Comparison of ENCODE assay signal across 8 cellular contexts in the genomic region with DNA sequence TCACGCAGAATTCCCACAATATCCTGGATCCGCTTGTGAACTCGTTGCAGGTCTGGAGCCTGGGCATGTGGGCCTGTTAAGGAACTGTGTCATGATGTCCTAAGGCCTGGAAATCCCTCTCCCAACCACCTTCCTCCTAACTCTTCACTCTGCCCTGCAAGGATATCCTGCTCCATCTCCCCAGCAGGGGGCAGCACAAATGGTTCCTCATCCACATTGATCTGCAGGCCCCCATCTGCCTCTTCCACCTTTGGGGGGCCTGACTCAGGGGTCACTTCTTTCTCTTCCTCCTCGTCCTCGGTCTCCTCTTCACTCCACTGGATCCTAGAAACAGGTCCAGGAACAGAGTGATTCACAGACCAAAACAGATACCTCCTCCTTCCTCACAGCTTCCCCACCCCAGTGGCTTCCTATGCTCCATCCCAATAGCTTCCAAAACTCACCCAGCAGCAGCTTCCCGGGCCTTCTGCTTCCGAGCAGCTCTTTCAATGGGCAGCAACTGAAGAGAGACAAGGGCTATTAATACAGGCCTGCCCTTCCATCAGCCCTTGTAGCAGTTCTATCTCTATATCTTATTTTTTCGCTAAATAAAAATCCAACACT. TPM values are rescaled to one million over a fixed set of nuclear protein-coding genes. Genes with fewer than 3 reads are reported as not detected.
DNase-seq lines count a peak whose midpoint lies in the region; ATAC-seq, FAIRE-seq and TF ChIP-seq lines count a peak whose summit lies in the region.

No MANE protein-coding gene starts in this region.

- POLR2A ChIA-PET in PC-3 (lab: Charles Lee; ENCODE audit: unreplicated experiment) = no interaction called here

- no peaks in the 10 kb centered on the region for H3K27me3 ChIP-seq in PC-3 (ENCODE audit: low read length)

- H2AFZ ChIP-seq in PC-3 (ENCODE audit: low read length) = no peak overlapping the region

- no TSS peak for BruUV-seq in PC-3 (replicated peaks; lab: Mats Ljungman, UMichigan)

- CTCF ChIA-PET in PC-3 (lab: Charles Lee) = no interaction called here

- peaks cover 58% of the 10 kb centered on the region for H3K36me3 ChIP-seq in PC-3 (ENCODE audit: low read depth, low read length)

- no peak overlapping the region for H3K4me2 ChIP-seq in PC-3 (ENCODE audit: low read length)

- 0 out of 2 replicates have a peak, but pooled peaks have one; percentile 37 for TF ChIP-seq POLR2A in GM12891 (IDR thresholded peaks at IDR 0.05; ENCODE audit: low read depth, low read length)

- DNase-seq in GM12891 (ENCODE audit: insufficient read length, low spot score) (no peak), PC-3 (peak; percentile 46), fibroblast of villous mesenchyme (ENCODE audit: low read depth) (no peak), retinal pigment epithelial cell (ENCODE audit: low read depth) (no peak)
- DNase-seq in activated T-cell treated with anti-CD3 and anti-CD28 coated beads, Interleukin-2, amount 50 U/mL, for 48 hours = peak; percentile 81 to 83

- peaks cover 50% of the 10 kb centered on the region for H3K79me2 ChIP-seq in PC-3 (ENCODE audit: low read length)

- intact Hi-C loops in PC-3 (cut with micrococcal nuclease) = no loop called here

- ATAC-seq in PC-3 (0 out of 2 replicates have a peak, but pooled peaks have one; percentile 29), HG03097 (IDR thresholded peaks at IDR 0.05; ENCODE audit: low FRiP score, unreplicated experiment) (no peak), HG03196 (IDR thresholded peaks at IDR 0.05; ENCODE audit: unreplicated experiment) (no peak)

- H3K9me2 ChIP-seq in PC-3 (replicated peaks; ENCODE audit: low read length) = no peaks in the 10 kb centered on the region

- H3K9ac ChIP-seq in PC-3 (ENCODE audit: low read length) = no peak overlapping the region

- peaks cover 11% of the 10 kb centered on the region; the same call in 1 of the 2 replicates for H4K20me1 ChIP-seq in PC-3 (ENCODE audit: low read length)

- H3K4me3 ChIP-seq in PC-3 (ENCODE audit: low read length) (no peak overlapping the region), fibroblast of villous mesenchyme (ENCODE audit: low read depth, low read length) (no peak overlapping the region), retinal pigment epithelial cell (ENCODE audit: low read length) (no peak overlapping the region)

- H3K27ac ChIP-seq in 22Rv1 (peak overlapping the region; percentile 23; the same call in 1 of the 2 replicates), PC-3 (ENCODE audit: low read length) (no peak overlapping the region)

- FAIRE-seq in GM12891 (lab: Jason Lieb, UNC) = peak; percentile 76

- H3K4me1 ChIP-seq in PC-3 (ENCODE audit: insufficient read depth, low read length) = peaks cover 9% of the 10 kb centered on the region; the same call in 1 of the 2 replicates

- no peaks in the 10 kb centered on the region for H3K9me3 ChIP-seq in PC-3 (ENCODE audit: low read length)

- TF ChIP-seq CTCF in 22Rv1 (IDR thresholded peaks at IDR 0.05) (peak; percentile 98), PC-3 (conservative IDR thresholded peaks at IDR 0.05; ENCODE audit: low read depth, low read length) (peak; percentile 81), fibroblast of villous mesenchyme (IDR thresholded peaks at IDR 0.05; ENCODE audit: insufficient read depth, low read depth, low read length) (peak; percentile 84), retinal pigment epithelial cell (conservative IDR thresholded peaks at IDR 0.05; ENCODE audit: low read depth, low read length) (peak; percentile 82)

- H3F3A ChIP-seq in PC-3 (ENCODE audit: low read length, unreplicated experiment) = no peaks in the 10 kb centered on the region

TF ChIP-seq in GM12891, 5 proteins besides CTCF, POLR2A, EP300 and RAD21:
- TF ChIP-seq POU2F2 (IDR thresholded peaks at IDR 0.05; ENCODE audit: low read depth, low read length) (no peak), TAF1 (IDR thresholded peaks at IDR 0.05; ENCODE audit: low read depth, low read length) (no peak), SPI1 (IDR thresholded peaks at IDR 0.05; ENCODE audit: low read depth, low read length) (no peak), PAX5 (IDR thresholded peaks at IDR 0.05; ENCODE audit: insufficient read depth, low read length, severe bottlenecking) (no peak), POLR2AphosphoS5 (IDR thresholded peaks at IDR 0.05; ENCODE audit: low read depth, low read length) (no peak)

RNA-seq across cellular contexts. Expression of a gene that starts 4.5 kb away (rescaled TPM):
- 56.8 TPM for polyA plus RNA-seq in GM12891 (2012; ENCODE audit: low read depth, missing spikeins)
- total RNA-seq in PC-3 (2014; rRNA removed) (63.3 and 83.8 TPM in 2 replicates), fibroblast of villous mesenchyme (25.4 and 26.8 TPM in 2 replicates)

RNA-seq across cellular contexts. Expression of a gene that starts 7.7 kb away (rescaled TPM):
- 9.9 TPM for polyA plus RNA-seq in GM12891 (2012; ENCODE audit: low read depth, missing spikeins)
- total RNA-seq in PC-3 (2014; rRNA removed) (0.11 and 1.0 TPM in 2 replicates), fibroblast of villous mesenchyme (9.9 and 11.9 TPM in 2 replicates)

RNA-seq across cellular contexts. Expression of a gene that starts 29.2 kb away (rescaled TPM):
- polyA plus RNA-seq in GM12891 (2012; ENCODE audit: low read depth, missing spikeins) = 8,862 TPM
- total RNA-seq in PC-3 (2014; rRNA removed) (6,976 and 7,326 TPM in 2 replicates), fibroblast of villous mesenchyme (6,118 and 7,175 TPM in 2 replicates)

RNA-seq across cellular contexts. Expression of a gene that starts 43.6 kb away (rescaled TPM):
- polyA plus RNA-seq in GM12891 (2012; ENCODE audit: low read depth, missing spikeins) = 101 TPM
- 216 and 231 TPM in 2 replicates for total RNA-seq in PC-3 (2014; rRNA removed)
- 231 and 240 TPM in 2 replicates for total RNA-seq in fibroblast of villous mesenchyme

Comparison
In these comparisons a context has a peak if more than half of its experiments do, and no peak if none do; other contexts are left out.
1. DNase-seq: peak in PC-3 (single experiment) and activated T-cell treated with anti-CD3 and anti-CD28 coated beads, Interleukin-2, amount 50 U/mL, for 48 hours (2 of 2); none in GM12891 (single experiment), fibroblast of villous mesenchyme (single experiment) and retinal pigment epithelial cell (single experiment).
2. Peak in every context shown above with its lines, with median percentiles within 50 percentile points of each other: CTCF ChIP-seq.